ENCODE assay signal across 1 cellular context in genomic region chr9:972512-973294, GRCh38.
TF ChIP-seq lines count a peak whose summit lies in the region.

No MANE protein-coding gene starts in this region.

TF ChIP-seq in SK-N-SH, 30 proteins besides CTCF, POLR2A, EP300 and RAD21 (continued from another document):
- no peak for TF ChIP-seq ZBTB33 (IDR thresholded peaks at IDR 0.05; ENCODE audit: borderline replicate concordance, low read depth)
- TF ChIP-seq POLR2AphosphoS5 (IDR thresholded peaks at IDR 0.05; ENCODE audit: low read depth, low read length): no peak
- TF ChIP-seq MEF2A (IDR thresholded peaks at IDR 0.05; ENCODE audit: borderline replicate concordance, low read depth): no peak
